In the genomic region with DNA sequence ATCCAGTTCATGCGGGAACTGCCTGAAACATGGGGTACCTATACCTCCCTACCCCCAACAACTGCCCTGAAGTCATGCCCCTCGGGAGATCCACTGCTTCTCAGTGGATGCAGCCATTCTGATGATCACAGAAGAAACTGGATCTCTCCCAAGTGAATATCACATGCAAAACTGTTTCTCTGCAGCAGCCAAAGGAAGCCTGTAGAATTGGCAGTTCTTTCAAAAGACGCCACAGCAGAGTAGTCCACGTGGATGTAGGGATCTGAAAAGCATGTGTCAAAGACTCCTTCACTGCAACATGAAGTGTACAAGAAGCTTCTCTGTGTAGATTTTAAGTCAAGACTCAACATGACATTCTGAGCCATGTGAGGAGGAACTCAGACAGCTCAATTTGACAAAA, we compare ENCODE assay signal across 24 cellular contexts.
"Had no signal": no experiment of that assay in that cellular context is flagged by ENCODE, and none has a peak within 500 bp of the region (broad histone marks: within the 10 kb centered on the region; RNA-seq: fewer than 3 reads in every experiment).

No MANE protein-coding gene starts in this region.

- H3K27ac Mint-ChIP-seq: activated naive CD8-positive, alpha-beta T cell; immature natural killer cell; nephron progenitor cell; progenitor cell of endocrine pancreas had no signal

- H3K27me3 Mint-ChIP-seq: activated naive CD8-positive, alpha-beta T cell; effector memory CD8-positive, alpha-beta T cell; naive B cell; progenitor cell of endocrine pancreas had no signal

- DNase-seq: activated CD4-positive, alpha-beta T cell treated with anti-CD3 and anti-CD28 coated beads for 4 hours; activated CD4-positive, alpha-beta T cell treated with anti-CD3 and anti-CD28 coated beads, Interleukin-2, amount 50 U/mL, for 4 hours; activated CD8-positive, alpha-beta memory T cell treated with anti-CD3 and anti-CD28 coated beads for 24 hours; activated effector memory CD4-positive, alpha-beta T cell treated with Interleukin-2 at 50 U/mL for 16 hours; activated naive CD4-positive, alpha-beta T cell treated with Interleukin-2 at 50 U/mL for 16 hours; cerebellar nuclear complex; effector memory CD8-positive, alpha-beta T cell; erythroblast; gastrocnemius medialis; hippocampal formation; immature natural killer cell; kidney glomerular epithelial cell; left lung; naive B cell; nephron progenitor cell; ovary; stimulated activated CD4-positive, alpha-beta T cell treated with anti-CD3 and anti-CD28 coated beads, Interleukin-15, amount 100 ng/mL, for 24 hours; stimulated activated CD4-positive, alpha-beta T cell treated with anti-CD3 and anti-CD28 coated beads, Interleukin-2, amount 100 ng/mL, for 24 hours; stimulated activated naive CD4-positive, alpha-beta T cell had no signal

- H3K9me3 ChIP-seq: gastrocnemius medialis, left lung, ovary, tibial nerve had no signal

- H3K27me3 ChIP-seq: gastrocnemius medialis, left lung, ovary, tibial nerve had no signal

- H3K4me3 Mint-ChIP-seq: activated naive CD8-positive, alpha-beta T cell; effector memory CD8-positive, alpha-beta T cell; immature natural killer cell; naive B cell; nephron progenitor cell had no signal

- H3K4me3 ChIP-seq: coronary artery, gastrocnemius medialis, left lung, ovary, tibial nerve had no signal

- H3K36me3 ChIP-seq: gastrocnemius medialis, ovary had no signal

- H3K9me3 Mint-ChIP-seq: effector memory CD8-positive, alpha-beta T cell; immature natural killer cell; naive B cell; nephron progenitor cell had no signal

- H3K27ac ChIP-seq: coronary artery, gastrocnemius medialis, ovary, tibial nerve, VCaP had no signal
